23 cellular contexts compared by ENCODE assay signal in the genomic region with DNA sequence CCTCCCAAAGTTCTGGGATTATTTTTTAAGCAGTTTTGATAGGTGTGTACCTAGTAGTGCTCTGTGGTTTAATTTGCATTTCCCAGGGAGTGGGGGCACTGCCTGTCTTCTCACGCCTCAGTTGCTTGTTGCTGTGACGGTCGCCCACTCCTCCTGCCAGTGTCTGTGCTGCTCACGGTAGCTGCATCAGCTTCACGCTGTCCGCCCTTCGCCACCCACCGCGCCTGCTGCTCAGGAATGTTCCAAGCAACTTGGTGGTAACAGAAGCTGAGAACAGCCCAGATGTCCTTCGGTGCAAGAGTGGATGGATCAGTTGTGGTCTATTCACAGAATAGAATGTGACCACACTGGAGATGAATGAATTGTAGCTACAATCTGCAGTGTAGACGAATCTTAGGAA. TPM values are rescaled to one million over a fixed set of nuclear protein-coding genes. Genes with fewer than 3 reads are reported as not detected.
DNase-seq lines count a peak whose midpoint lies in the region; ATAC-seq and TF ChIP-seq lines count a peak whose summit lies in the region.
"Had no signal": no experiment of that assay in that cellular context is flagged by ENCODE, and none has a peak within 500 bp of the region (broad histone marks: within the 10 kb centered on the region; RNA-seq: fewer than 3 reads in every experiment).

No MANE protein-coding gene starts in this region.

- no peak overlapping the region for H3K4me3 Mint-ChIP-seq in activated T-cell treated with anti-CD3 and anti-CD28 coated beads, Interleukin-2, amount 50 U/mL, for 24 hours
- H3K4me3 Mint-ChIP-seq in activated T-cell treated with anti-CD3 and anti-CD28 coated beads, Interleukin-2, amount 50 U/mL, for 72 hours, result no peak overlapping the region
- H3K4me3 Mint-ChIP-seq in activated T-helper 17 cell treated with anti-CD3 and anti-CD28 coated beads, Interleukin-2, amount 50 U/mL, for 72 hours, result no peak overlapping the region
- H3K4me3 Mint-ChIP-seq: immature natural killer cell; naive thymus-derived CD4-positive, alpha-beta T cell; T-helper 1 cell treated with Interleukin-12 subunit alpha and Interleukin-12 subunit beta and Interleukin-4 antibody, amounts not matched to agents 30 μg/mL and 1 μg/mL, for 36 hours had no signal

- H3K4me1 ChIP-seq in OCI-LY1 (ENCODE audit: insufficient read depth, low read length, severe bottlenecking) (peaks cover 30% of the 10 kb centered on the region), psoas muscle (no peaks in the 10 kb centered on the region)
- H3K4me1 ChIP-seq: lower lobe of right lung, SJCRH30, tibial artery had no signal

- peaks cover 16% of the 10 kb centered on the region for H3K79me2 ChIP-seq in OCI-LY1 (ENCODE audit: insufficient read depth, low read length)

- H3K9ac ChIP-seq in OCI-LY1 (ENCODE audit: low read length), result peak overlapping the region; percentile 0; the same call in 1 of the 2 replicates

- H3K27ac ChIP-seq in OCI-LY1 (ENCODE audit: low read depth, low read length, poor library complexity, severe bottlenecking), result peak overlapping the region; percentile 78
- H3K27ac ChIP-seq in psoas muscle, result no peak overlapping the region
- H3K27ac ChIP-seq: heart left ventricle, lower lobe of right lung, SJCRH30, tibial artery, WERI-Rb-1 had no signal

- no peak overlapping the region for H2AFZ ChIP-seq in OCI-LY1 (ENCODE audit: low read length)

- no peaks in the 10 kb centered on the region for H3K9me3 Mint-ChIP-seq in activated T-cell treated with anti-CD3 and anti-CD28 coated beads, Interleukin-2, amount 50 U/mL, for 24 hours
- no peaks in the 10 kb centered on the region for H3K9me3 Mint-ChIP-seq in activated T-cell treated with anti-CD3 and anti-CD28 coated beads, Interleukin-2, amount 50 U/mL, for 72 hours
- no peaks in the 10 kb centered on the region for H3K9me3 Mint-ChIP-seq in activated T-helper 17 cell treated with anti-CD3 and anti-CD28 coated beads, Interleukin-2, amount 50 U/mL, for 72 hours

- H3K9me3 ChIP-seq in OCI-LY1 (ENCODE audit: low read length), result no peaks in the 10 kb centered on the region
- H3K9me3 ChIP-seq in psoas muscle, result no peaks in the 10 kb centered on the region
- H3K9me3 ChIP-seq: lower lobe of right lung, tibial artery had no signal

- no peaks in the 10 kb centered on the region for H3F3A ChIP-seq in OCI-LY1 (ENCODE audit: insufficient read depth, low read length)

- H3K27me3 Mint-ChIP-seq in activated T-cell treated with anti-CD3 and anti-CD28 coated beads, Interleukin-2, amount 50 U/mL, for 24 hours, result no peaks in the 10 kb centered on the region
- H3K27me3 Mint-ChIP-seq in activated T-cell treated with anti-CD3 and anti-CD28 coated beads, Interleukin-2, amount 50 U/mL, for 72 hours (ENCODE audit: low read depth), result no peaks in the 10 kb centered on the region
- H3K27me3 Mint-ChIP-seq in activated T-helper 17 cell treated with anti-CD3 and anti-CD28 coated beads, Interleukin-2, amount 50 U/mL, for 72 hours, result no peaks in the 10 kb centered on the region
- H3K27me3 Mint-ChIP-seq: naive thymus-derived CD4-positive, alpha-beta T cell had no signal

- no peak for DNase-seq in activated T-cell treated with anti-CD3 and anti-CD28 coated beads, Interleukin-2, amount 50 U/mL, for 24 hours
- DNase-seq in activated T-cell treated with anti-CD3 and anti-CD28 coated beads, Interleukin-2, amount 50 U/mL, for 72 hours, result no peak
- peak; percentile 21 for DNase-seq in iris pigment epithelial cell (ENCODE audit: low read depth)
- DNase-seq in psoas muscle, result no peak
- DNase-seq in iPS-NIHi11 (ENCODE audit: low spot score), result no peak
- DNase-seq: DMS79 treated with DMSO at 0.1 percent for 48 hours; immature natural killer cell; KG1; lower lobe of right lung; naive thymus-derived CD4-positive, alpha-beta T cell; NCI-H2029 treated with DMSO at 0.1 percent for 48 hours; NCI-H510A treated with DMSO at 0.1 percent for 48 hours; SJCRH30; tibial artery; WERI-Rb-1 had no signal

- peak overlapping the region; percentile 40 for H3K27ac Mint-ChIP-seq in activated T-cell treated with anti-CD3 and anti-CD28 coated beads, Interleukin-2, amount 50 U/mL, for 24 hours
- no peak overlapping the region for H3K27ac Mint-ChIP-seq in activated T-cell treated with anti-CD3 and anti-CD28 coated beads, Interleukin-2, amount 50 U/mL, for 72 hours
- H3K27ac Mint-ChIP-seq in activated T-helper 17 cell treated with anti-CD3 and anti-CD28 coated beads, Interleukin-2, amount 50 U/mL, for 72 hours, result no peak overlapping the region
- H3K27ac Mint-ChIP-seq: immature natural killer cell; T-helper 1 cell treated with Interleukin-12 subunit alpha and Interleukin-12 subunit beta and Interleukin-4 antibody, amounts not matched to agents 30 μg/mL and 1 μg/mL, for 36 hours had no signal

- H4K20me1 ChIP-seq in OCI-LY1 (ENCODE audit: insufficient read depth, low read length), result no peaks in the 10 kb centered on the region

- peak overlapping the region; percentile 40 for H3K4me2 ChIP-seq in OCI-LY1 (ENCODE audit: low read length)

- intact Hi-C loops in psoas muscle (cut with DNase I), result no loop called here

- no peaks in the 10 kb centered on the region for H3K27me3 ChIP-seq in OCI-LY1 (ENCODE audit: insufficient read depth, low read length)
- H3K27me3 ChIP-seq in psoas muscle (ENCODE audit: insufficient read depth in 3 of 3, low read length in 2 of 3), result no peaks in the 10 kb centered on the region
- H3K27me3 ChIP-seq: heart left ventricle, SJCRH30, tibial artery had no signal

- ATAC-seq in activated T-cell treated with anti-CD3 and anti-CD28 coated beads, Interleukin-2, amount 50 U/mL, for 72 hours (replicated peaks in 1 of 2), result no peak
- ATAC-seq in psoas muscle (peak in 3 of 4 donors; percentile 46 to 63 (median 59)), HG03469 (IDR thresholded peaks at IDR 0.05; ENCODE audit: unreplicated experiment) (no peak)
- no peak for ATAC-seq in activated T-helper 17 cell treated with anti-CD3 and anti-CD28 coated beads, Interleukin-2, amount 50 U/mL, for 72 hours (replicated peaks)
- ATAC-seq: heart left ventricle; lower lobe of right lung; naive thymus-derived CD4-positive, alpha-beta T cell had no signal

- WGBS in psoas muscle, 3 donors, result 87 to 92% (median 88%) methylated on average over 11 of the region's 11 CpGs

- no peaks in the 10 kb centered on the region for H3K9me2 ChIP-seq in OCI-LY1 (ENCODE audit: low read depth, low read length)

- H3K36me3 ChIP-seq in OCI-LY1 (ENCODE audit: insufficient read depth, low read length) (peaks cover 16% of the 10 kb centered on the region; the same call in 1 of the 2 replicates), psoas muscle (ENCODE audit: insufficient read depth in 1 of 2, low read depth in 1 of 2) (peaks cover 2 to 21% of the 10 kb centered on the region in 2 donors)
- H3K36me3 ChIP-seq: WERI-Rb-1 had no signal

- H3K4me1 Mint-ChIP-seq in activated T-cell treated with anti-CD3 and anti-CD28 coated beads, Interleukin-2, amount 50 U/mL, for 24 hours (ENCODE audit: low read depth), result peaks cover 18% of the 10 kb centered on the region
- peaks cover 12% of the 10 kb centered on the region for H3K4me1 Mint-ChIP-seq in activated T-cell treated with anti-CD3 and anti-CD28 coated beads, Interleukin-2, amount 50 U/mL, for 72 hours (ENCODE audit: low read depth)
- H3K4me1 Mint-ChIP-seq in activated T-helper 17 cell treated with anti-CD3 and anti-CD28 coated beads, Interleukin-2, amount 50 U/mL, for 72 hours, result peaks cover 9% of the 10 kb centered on the region

- H3K4me3 ChIP-seq in OCI-LY1 (ENCODE audit: low read depth, low read length, poor library complexity, severe bottlenecking) (no peak overlapping the region), psoas muscle (no peak overlapping the region)
- H3K4me3 ChIP-seq: heart left ventricle, lower lobe of right lung, SJCRH30, tibial artery had no signal

- H3K36me3 Mint-ChIP-seq in activated T-cell treated with anti-CD3 and anti-CD28 coated beads, Interleukin-2, amount 50 U/mL, for 24 hours (ENCODE audit: low read depth), result peaks cover 60% of the 10 kb centered on the region
- peaks cover 0 to 9% of the 10 kb centered on the region in 2 donors for H3K36me3 Mint-ChIP-seq in activated T-cell treated with anti-CD3 and anti-CD28 coated beads, Interleukin-2, amount 50 U/mL, for 72 hours (ENCODE audit: insufficient read depth in 2 of 2)
- H3K36me3 Mint-ChIP-seq in activated T-helper 17 cell treated with anti-CD3 and anti-CD28 coated beads, Interleukin-2, amount 50 U/mL, for 72 hours (ENCODE audit: low read depth), result peaks cover 59% of the 10 kb centered on the region

- TF ChIP-seq CTCF in OCI-LY1 (IDR thresholded peaks at IDR 0.05; ENCODE audit: low read length) (no peak), psoas muscle (IDR thresholded peaks at IDR 0.05) (no peak)

RNA-seq across cellular contexts. Expression of a gene that starts 22.9 kb away (rescaled TPM):
- total RNA-seq in activated T-cell treated with anti-CD3 and anti-CD28 coated beads, Interleukin-2, amount 50 U/mL, for 72 hours, result 10 to 100 TPM; 37.6 to 40.5 TPM
- 10 to 100 TPM; 20.4 to 27.3 (median 23.3) TPM for total RNA-seq in psoas muscle
- 10 to 100 TPM; 13.1 to 33.6 (median 19.7) TPM for polyA plus RNA-seq in psoas muscle
- 10 to 100 TPM; 46.8 to 53.4 TPM for total RNA-seq in activated T-helper 17 cell treated with anti-CD3 and anti-CD28 coated beads, Interleukin-2, amount 50 U/mL, for 72 hours

RNA-seq across cellular contexts. Expression of a gene that starts 38.4 kb away (rescaled TPM):
- 10 to 100 TPM; 27.9 to 33.1 TPM for total RNA-seq in activated T-cell treated with anti-CD3 and anti-CD28 coated beads, Interleukin-2, amount 50 U/mL, for 72 hours
- total RNA-seq in psoas muscle, result 10 to 100 TPM; 23.2 to 37.0 (median 35.5) TPM
- polyA plus RNA-seq in psoas muscle, result 10 to 100 TPM; 22.9 to 42.4 (median 40.5) TPM
- 10 to 100 TPM; 27.5 to 36.2 TPM for total RNA-seq in activated T-helper 17 cell treated with anti-CD3 and anti-CD28 coated beads, Interleukin-2, amount 50 U/mL, for 72 hours

RNA-seq across cellular contexts. Expression of a gene that starts 51.9 kb away (rescaled TPM):
- 10 to 100 TPM; 20.0 to 20.6 TPM for total RNA-seq in activated T-cell treated with anti-CD3 and anti-CD28 coated beads, Interleukin-2, amount 50 U/mL, for 72 hours
- total RNA-seq in psoas muscle, result 10 to 100 TPM in 3 of 4 donors, 1 to 10 TPM in 1; 10.0 to 14.4 (median 12.4) TPM
- 1 to 10 TPM; 3.3 to 9.1 (median 5.6) TPM for polyA plus RNA-seq in psoas muscle
- 10 to 100 TPM; 13.9 to 21.3 TPM for total RNA-seq in activated T-helper 17 cell treated with anti-CD3 and anti-CD28 coated beads, Interleukin-2, amount 50 U/mL, for 72 hours

RNA-seq across cellular contexts. Expression of a gene that starts 52.7 kb away (rescaled TPM):
- 10 to 100 TPM; 71.5 to 76.8 TPM for total RNA-seq in activated T-cell treated with anti-CD3 and anti-CD28 coated beads, Interleukin-2, amount 50 U/mL, for 72 hours
- 10 to 100 TPM; 40.7 to 56.0 (median 55.1) TPM for total RNA-seq in psoas muscle
- 100 to 1,000 TPM in 1 of 3 donors, 10 to 100 TPM in 2; 46.7 to 152 (median 89.7) TPM for polyA plus RNA-seq in psoas muscle
- total RNA-seq in activated T-helper 17 cell treated with anti-CD3 and anti-CD28 coated beads, Interleukin-2, amount 50 U/mL, for 72 hours, result 10 to 100 TPM; 54.8 to 92.9 TPM

RNA-seq across cellular contexts. Expression of a gene that starts 56.5 kb away (rescaled TPM):
- under 1 TPM in 1 of 2 donors, not detected in 1; 0.22 TPM for total RNA-seq in activated T-cell treated with anti-CD3 and anti-CD28 coated beads, Interleukin-2, amount 50 U/mL, for 72 hours
- not detected for total RNA-seq in psoas muscle
- 1 to 10 TPM in 1 of 3 donors, under 1 TPM in 2; 0.04 to 3.2 (median 0.34) TPM for polyA plus RNA-seq in psoas muscle
- total RNA-seq in activated T-helper 17 cell treated with anti-CD3 and anti-CD28 coated beads, Interleukin-2, amount 50 U/mL, for 72 hours, result under 1 TPM in 1 of 2 donors, not detected in 1; 0.19 TPM
- total RNA-seq: cerebellum, H4, heart left ventricle, lower lobe of right lung, pulmonary artery endothelial cell, SJCRH30 had no signal

Comparison
In these comparisons a context has a peak if more than half of its experiments do, and no peak if none do; other contexts are left out.
1. ATAC-seq: peak in psoas muscle (3 of 4); none in activated T-cell treated with anti-CD3 and anti-CD28 coated beads, Interleukin-2, amount 50 U/mL, for 72 hours (0 of 2), activated T-helper 17 cell treated with anti-CD3 and anti-CD28 coated beads, Interleukin-2, amount 50 U/mL, for 72 hours (single experiment) and HG03469 (single experiment).